Comparison of ENCODE assay signal across 8 cellular contexts in genomic region chr2:111119004-111119846, GRCh38. TPM values are rescaled to one million over a fixed set of nuclear protein-coding genes. Genes with fewer than 3 reads are reported as not detected.
DNase-seq lines count a peak whose midpoint lies in the region; ATAC-seq and TF ChIP-seq lines count a peak whose summit lies in the region.

No MANE protein-coding gene starts in this region.

- H3K4me1 Mint-ChIP-seq in activated CD4-positive, alpha-beta memory T cell treated with anti-CD3 and anti-CD28 coated beads, Interleukin-2, amount 10 ng/mL, durations not matched to agents 7 days and 5 days = peaks cover 57% of the 10 kb centered on the region
- peaks cover 27% of the 10 kb centered on the region for H3K4me1 Mint-ChIP-seq in progenitor cell of endocrine pancreas (ENCODE audit: low read depth)

- H3K9me3 ChIP-seq in ES-I3 (ENCODE audit: control insufficient read depth, insufficient read depth, low read length) (no peaks in the 10 kb centered on the region), esophagus muscularis mucosa (no peaks in the 10 kb centered on the region), MG63 (no peaks in the 10 kb centered on the region)

- peak overlapping the region; percentile 82 to 92 (median 84) for H3K4me3 ChIP-seq in esophagus muscularis mucosa
- no peak overlapping the region for H3K4me3 ChIP-seq in MG63

- H3K27ac Mint-ChIP-seq in activated CD4-positive, alpha-beta memory T cell treated with anti-CD3 and anti-CD28 coated beads, Interleukin-2, amount 10 ng/mL, durations not matched to agents 7 days and 5 days = no peak overlapping the region
- H3K27ac Mint-ChIP-seq in progenitor cell of endocrine pancreas = peak overlapping the region; percentile 33

- H3K9me3 Mint-ChIP-seq in activated CD4-positive, alpha-beta memory T cell treated with anti-CD3 and anti-CD28 coated beads, Interleukin-2, amount 10 ng/mL, durations not matched to agents 7 days and 5 days = no peaks in the 10 kb centered on the region
- no peaks in the 10 kb centered on the region for H3K9me3 Mint-ChIP-seq in progenitor cell of endocrine pancreas (ENCODE audit: low read depth)

- WGBS in esophagus muscularis mucosa = 31% methylated on average over 46 of the region's 75 CpGs

- H3K4me1 ChIP-seq in ES-I3 (ENCODE audit: insufficient read depth, low read length) (no peaks in the 10 kb centered on the region), esophagus muscularis mucosa (peaks cover 51 to 63% (median 60%) of the 10 kb centered on the region in 4 donors)

- POLR2A ChIA-PET in activated CD4-positive, alpha-beta memory T cell treated with anti-CD3 and anti-CD28 coated beads, Interleukin-2, amount 10 ng/mL, durations not matched to agents 7 days and 5 days (lab: Charles Lee) = no interaction called here

- intact Hi-C loops in esophagus muscularis mucosa (cut with DNase I) = loop anchor here (10.0 kb wide), 1 partner anchor 586 kb away; no protein-coding TSS in a partner anchor

- H3K9ac ChIP-seq in ES-I3 (ENCODE audit: low read depth, low read length) = peak overlapping the region; percentile 67; the same call in 1 of the 2 replicates

- H3K36me3 Mint-ChIP-seq in activated CD4-positive, alpha-beta memory T cell treated with anti-CD3 and anti-CD28 coated beads, Interleukin-2, amount 10 ng/mL, durations not matched to agents 7 days and 5 days (ENCODE audit: low read depth) = peaks cover 12% of the 10 kb centered on the region
- peaks cover 2% of the 10 kb centered on the region for H3K36me3 Mint-ChIP-seq in progenitor cell of endocrine pancreas (ENCODE audit: insufficient read depth)

- no peak for TF ChIP-seq EP300 in esophagus muscularis mucosa (IDR thresholded peaks at IDR 0.05)

- no peak for TF ChIP-seq POLR2A in esophagus muscularis mucosa (IDR thresholded peaks at IDR 0.05; ENCODE audit: low read depth)

- H3K27me3 ChIP-seq in esophagus muscularis mucosa = peaks cover 3 to 64% (median 5%) of the 10 kb centered on the region in 4 donors
- peaks cover 13% of the 10 kb centered on the region for H3K27me3 ChIP-seq in MG63

- peak overlapping the region; percentile 71 for H3K4me3 Mint-ChIP-seq in activated CD4-positive, alpha-beta memory T cell treated with anti-CD3 and anti-CD28 coated beads, Interleukin-2, amount 10 ng/mL, durations not matched to agents 7 days and 5 days
- peak overlapping the region; percentile 72 for H3K4me3 Mint-ChIP-seq in progenitor cell of endocrine pancreas (ENCODE audit: low read depth)

- TF ChIP-seq CTCF in esophagus muscularis mucosa (IDR thresholded peaks at IDR 0.05) (no peak), progenitor cell of endocrine pancreas (IDR thresholded peaks at IDR 0.05; ENCODE audit: unreplicated experiment) (no peak)

- peak overlapping the region in 3 of 4 donors; percentile 3 to 46 (median 29) for H3K27ac ChIP-seq in esophagus muscularis mucosa (replicated peaks in 1 of 4)

- no peaks in the 10 kb centered on the region for H3K36me3 ChIP-seq in ES-I3 (ENCODE audit: insufficient read depth, low read length)
- H3K36me3 ChIP-seq in esophagus muscularis mucosa = peaks cover 0 to 6% (median 2%) of the 10 kb centered on the region in 4 donors
- H3K36me3 ChIP-seq in MG63 = no peaks in the 10 kb centered on the region

- H3K27me3 Mint-ChIP-seq in activated CD4-positive, alpha-beta memory T cell treated with anti-CD3 and anti-CD28 coated beads, Interleukin-2, amount 10 ng/mL, durations not matched to agents 7 days and 5 days = peaks cover 56% of the 10 kb centered on the region
- H3K27me3 Mint-ChIP-seq in progenitor cell of endocrine pancreas = peaks cover 45% of the 10 kb centered on the region

- ATAC-seq in HG03571 (IDR thresholded peaks at IDR 0.05; ENCODE audit: unreplicated experiment) (no peak), HG03378 (IDR thresholded peaks at IDR 0.05; ENCODE audit: unreplicated experiment) (no peak)

- DNase-seq in activated CD4-positive, alpha-beta memory T cell treated with anti-CD3 and anti-CD28 coated beads, Interleukin-2, amount 10 ng/mL, durations not matched to agents 7 days and 5 days = peak; percentile 40
- DNase-seq in esophagus muscularis mucosa (ENCODE audit: extremely low spot score) (no peak), progenitor cell of endocrine pancreas (ENCODE audit: low spot score, unreplicated experiment) (no peak), MG63 (no peak), 8988T (no peak)

- CTCF ChIA-PET in activated CD4-positive, alpha-beta memory T cell treated with anti-CD3 and anti-CD28 coated beads, Interleukin-2, amount 10 ng/mL, durations not matched to agents 7 days and 5 days (lab: Charles Lee) = interaction anchor here (0.7 kb wide), 1 partner anchor 59 kb away, joined by 3 read pairs; no protein-coding TSS in a partner anchor

RNA-seq across cellular contexts. Expression of gene BCL2L11, which starts 1.5 kb away (rescaled TPM):
- 10 to 100 TPM; 11.1 to 11.4 TPM for total RNA-seq in activated CD4-positive, alpha-beta memory T cell treated with anti-CD3 and anti-CD28 coated beads, Interleukin-2, amount 10 ng/mL, durations not matched to agents 7 days and 5 days
- total RNA-seq in esophagus muscularis mucosa (10 to 100 TPM in 3 of 4 donors, 1 to 10 TPM in 1; 8.9 to 16.6 (median 13.0) TPM), progenitor cell of endocrine pancreas (24.2 and 27.7 TPM in 2 replicates)
- total RNA-seq in MG63 (2014; rRNA removed; shearing (Covaris generic); ENCODE audit: low replicate concordance) = 1.1 and 1.8 TPM in 2 replicates
